In genomic region chr22:45775569-45776312, GRCh38 we compare ENCODE assay signal across 11 cellular contexts.
A peak's percentile ranks its signal among the peaks of the same experiment; 100 is the strongest.
DNase-seq lines count a peak whose midpoint lies in the region; ATAC-seq and TF ChIP-seq lines count a peak whose summit lies in the region.
"Had no signal": no experiment of that assay in that cellular context is flagged by ENCODE, and none has a peak within 500 bp of the region (broad histone marks: within the 10 kb centered on the region; RNA-seq: fewer than 3 reads in every experiment).

No MANE protein-coding gene starts in this region.

- H3K36me3 ChIP-seq in OCI-LY3 (replicated peaks; ENCODE audit: low read depth, low read length): peaks cover 13% of the 10 kb centered on the region

- H3K27me3 ChIP-seq in OCI-LY3 (ENCODE audit: low read depth, low read length): no peaks in the 10 kb centered on the region
- H3K27me3 ChIP-seq: BE2C had no signal

- peaks cover 16% of the 10 kb centered on the region for H3K79me2 ChIP-seq in OCI-LY3 (ENCODE audit: low read length)

- H3K4me3 ChIP-seq in GM12865 (ENCODE audit: low read depth, low read length) (peak overlapping the region; percentile 32), OCI-LY3 (ENCODE audit: low read length) (peak overlapping the region; percentile 48)

- H3K9me3 ChIP-seq in OCI-LY3 (ENCODE audit: insufficient read depth, low read length): peaks cover 20% of the 10 kb centered on the region; the same call in 1 of the 2 replicates
- H3K9me3 ChIP-seq: BE2C had no signal

- peak overlapping the region; percentile 7; the same call in 1 of the 2 replicates for H3K27ac ChIP-seq in OCI-LY3 (ENCODE audit: low read length)

- H2AFZ ChIP-seq in OCI-LY3 (ENCODE audit: low read depth, low read length): no peak overlapping the region

- H3K9ac ChIP-seq in OCI-LY3 (ENCODE audit: low read length): no peak overlapping the region

- TF ChIP-seq CTCF in GM12865 (IDR thresholded peaks at IDR 0.05; ENCODE audit: insufficient read depth, low read depth, low read length, missing control alignments) (no peak), OCI-LY3 (IDR thresholded peaks at IDR 0.05; ENCODE audit: low read depth, low read length) (no peak)

- DNase-seq in GM12865 (ENCODE audit: low read depth): peak; percentile 90
- DNase-seq in NCI-H2029 treated with DMSO at 0.1 percent for 48 hours (lab: John Stamatoyannopoulos, UW): no peak
- no peak for DNase-seq in mucosa of gallbladder (ENCODE audit: low spot score)
- DNase-seq in glomerular visceral epithelial cell (ENCODE audit: extremely low spot score): no peak
- DNase-seq in dermis blood vessel endothelial cell: no peak
- DNase-seq: BE2C, head of caudate nucleus, T-helper 9 cell had no signal

- H4K20me1 ChIP-seq in OCI-LY3 (ENCODE audit: insufficient read depth, low read length): peaks cover 6% of the 10 kb centered on the region; the same call in 1 of the 2 replicates

- H3K4me2 ChIP-seq in OCI-LY3 (ENCODE audit: low read length): peak overlapping the region; percentile 68

- H3K4me1 ChIP-seq in OCI-LY3 (ENCODE audit: low read length): peaks cover 47% of the 10 kb centered on the region
- H3K4me1 ChIP-seq: BE2C had no signal

- ATAC-seq in GM19395 (IDR thresholded peaks at IDR 0.05; ENCODE audit: unreplicated experiment) (peak; percentile 66), HG03039 (IDR thresholded peaks at IDR 0.05; ENCODE audit: unreplicated experiment) (peak; percentile 51)
